ENCODE assay signal across 8 cellular contexts in genomic region chr14:20610002-20610765, GRCh38. TPM values are rescaled to one million over a fixed set of nuclear protein-coding genes. Genes with fewer than 3 reads are reported as not detected.
DNase-seq lines count a peak whose midpoint lies in the region; ATAC-seq and TF ChIP-seq lines count a peak whose summit lies in the region.

No MANE protein-coding gene starts in this region.

- H2AFZ ChIP-seq in OCI-LY1 (ENCODE audit: low read length): peak overlapping the region; percentile 9; the same call in 1 of the 2 replicates

- no peaks in the 10 kb centered on the region for H3K79me2 ChIP-seq in OCI-LY1 (ENCODE audit: insufficient read depth, low read length)

- no peaks in the 10 kb centered on the region for H3K4me1 Mint-ChIP-seq in Calu3 (ENCODE audit: low read depth, unreplicated experiment)

- H3K27ac ChIP-seq in OCI-LY1 (ENCODE audit: low read depth, low read length, poor library complexity, severe bottlenecking): no peak overlapping the region

- no peaks in the 10 kb centered on the region for H4K20me1 ChIP-seq in OCI-LY1 (ENCODE audit: insufficient read depth, low read length)

- H3K27ac Mint-ChIP-seq in Calu3 (ENCODE audit: unreplicated experiment): no peak overlapping the region

- peak; percentile 90 for DNase-seq in Calu3
- peak; percentile 84 for DNase-seq in HT1080 (ENCODE audit: low read depth)
- DNase-seq in activated T-cell treated with anti-CD3 and anti-CD28 coated beads for 24 hours (ENCODE audit: low read depth): peak; percentile 77
- DNase-seq in erythroblast (lab: John Stamatoyannopoulos, UW): peak; percentile 83 to 92
- DNase-seq in mucosa of descending colon: peak; percentile 78 to 86 (median 84)
- peak; percentile 71 to 76 for DNase-seq in stimulated activated CD8-positive, alpha-beta memory T cell treated with anti-CD3 and anti-CD28 coated beads, Interleukin-2, amount 100 ng/mL, for 48 hours (ENCODE audit: low read depth in 2 of 2)

- TF ChIP-seq CTCF in Calu3 (IDR thresholded peaks at IDR 0.05; ENCODE audit: unreplicated experiment): no peak
- TF ChIP-seq CTCF in OCI-LY1 (IDR thresholded peaks at IDR 0.05; ENCODE audit: low read length): no peak
- no peak for TF ChIP-seq CTCF in mucosa of descending colon (IDR thresholded peaks at IDR 0.05)

- H3K36me3 ChIP-seq in OCI-LY1 (ENCODE audit: insufficient read depth, low read length) (no peaks in the 10 kb centered on the region), mucosa of descending colon (ENCODE audit: low read depth) (no peaks in the 10 kb centered on the region)

- peak overlapping the region; percentile 96 for H3K4me2 ChIP-seq in OCI-LY1 (ENCODE audit: low read length)

- H3K4me1 ChIP-seq in OCI-LY1 (ENCODE audit: insufficient read depth, low read length, severe bottlenecking) (peaks cover 50% of the 10 kb centered on the region), mucosa of descending colon (ENCODE audit: low read depth) (peaks cover 12% of the 10 kb centered on the region)

- H3K9me3 ChIP-seq in OCI-LY1 (ENCODE audit: low read length) (no peaks in the 10 kb centered on the region), mucosa of descending colon (no peaks in the 10 kb centered on the region)

- H3K4me3 ChIP-seq in OCI-LY1 (ENCODE audit: low read depth, low read length, poor library complexity, severe bottlenecking) (peak overlapping the region; percentile 98), mucosa of descending colon (peak overlapping the region; percentile 33)

- intact Hi-C loops in Calu3 (cut with micrococcal nuclease; ENCODE audit: unreplicated experiment): loop anchor here (5.0 kb wide), 1 partner anchor 72 kb away; the partner anchor contains the start of gene RNASE4
- intact Hi-C loops in mucosa of descending colon (cut with DNase I, micrococcal nuclease): loop anchor here (5.0 kb wide), 2 partner anchors 72 to 198 kb away; partner anchors contain the start of genes RNASE4 (in 2 of the 2) and TEP1 (in 1 of the 2)

- CTCF ChIA-PET in Calu3 (lab: Charles Lee): interaction anchor here (0.7 to 2.0 kb wide), 5 partner anchors 81 to 426 kb away, joined by 3 to 11 read pairs (median 3); partner anchors contain the start of genes PARP2 and PIP4P1

- peak; percentile 41 for ATAC-seq in mucosa of descending colon
- no peak for ATAC-seq in GM21737 (IDR thresholded peaks at IDR 0.05; ENCODE audit: unreplicated experiment)

- no peaks in the 10 kb centered on the region for H3K9me3 Mint-ChIP-seq in Calu3 (ENCODE audit: low read depth, unreplicated experiment)

- H3K9me2 ChIP-seq in OCI-LY1 (ENCODE audit: low read depth, low read length): no peaks in the 10 kb centered on the region

- peaks cover 8% of the 10 kb centered on the region for H3F3A ChIP-seq in OCI-LY1 (ENCODE audit: insufficient read depth, low read length)

- no TSS peak for BruUV-seq in Calu3 (replicated peaks; lab: Mats Ljungman, UMichigan)

- TF ChIP-seq POLR2A in erythroblast (IDR thresholded peaks at IDR 0.05; ENCODE audit: low read length): no peak

- no peaks in the 10 kb centered on the region; the same call in 1 of the 2 replicates for H3K27me3 ChIP-seq in OCI-LY1 (ENCODE audit: insufficient read depth, low read length)

- H3K36me3 Mint-ChIP-seq in Calu3 (ENCODE audit: insufficient read depth, unreplicated experiment): no peaks in the 10 kb centered on the region

- H3K4me3 Mint-ChIP-seq in Calu3 (ENCODE audit: low read depth, unreplicated experiment): no peak overlapping the region

- H3K9ac ChIP-seq in OCI-LY1 (ENCODE audit: low read length): peak overlapping the region; percentile 64

- H3K27me3 Mint-ChIP-seq in Calu3 (ENCODE audit: unreplicated experiment): no peaks in the 10 kb centered on the region

RNA-seq across cellular contexts. Expression of gene RNASE12, which starts 19.0 kb away (rescaled TPM):
- total RNA-seq in Calu3 (2022) (not detected in 2 replicates), mucosa of descending colon (not detected)
- not detected in 2 replicates for total RNA-seq in HT1080 (2014; rRNA removed; shearing (Covaris generic))
- not detected in 2 replicates for polyA plus RNA-seq in HT1080 (2015; cell fraction: cytosol; rRNA removed)
- not detected in 2 replicates for polyA plus RNA-seq in HT1080 (2015; cell fraction: nucleus; rRNA removed)

RNA-seq across cellular contexts. Expression of gene RNASE11, which starts 22.4 kb away (rescaled TPM):
- total RNA-seq in Calu3 (2022): not detected in 2 replicates
- not detected in 2 replicates for total RNA-seq in HT1080 (2014; rRNA removed; shearing (Covaris generic))
- polyA plus RNA-seq in HT1080 (2015; cell fraction: cytosol; rRNA removed): not detected in 2 replicates
- polyA plus RNA-seq in HT1080 (2015; cell fraction: nucleus; rRNA removed): not detected in 2 replicates
- total RNA-seq in mucosa of descending colon: not detected

RNA-seq across cellular contexts. Expression of gene OR6S1, which starts 31.3 kb away (rescaled TPM):
- not detected in 2 replicates for total RNA-seq in Calu3 (2022)
- total RNA-seq in HT1080 (2014; rRNA removed; shearing (Covaris generic)): not detected in 2 replicates
- polyA plus RNA-seq in HT1080 (2015; cell fraction: cytosol; rRNA removed): not detected in 2 replicates
- not detected in 2 replicates for polyA plus RNA-seq in HT1080 (2015; cell fraction: nucleus; rRNA removed)
- total RNA-seq in mucosa of descending colon: not detected

RNA-seq across cellular contexts. Expression of gene RNASE9, which starts 49.3 kb away (rescaled TPM):
- total RNA-seq in Calu3 (2022): not detected in 2 replicates
- not detected in 2 replicates for total RNA-seq in HT1080 (2014; rRNA removed; shearing (Covaris generic))
- not detected in 2 replicates for polyA plus RNA-seq in HT1080 (2015; cell fraction: cytosol; rRNA removed)
- polyA plus RNA-seq in HT1080 (2015; cell fraction: nucleus; rRNA removed): not detected in 2 replicates
- not detected for total RNA-seq in mucosa of descending colon
